ENCODE assay signal across 13 cellular contexts in genomic region chr10:119507115-119507514, GRCh38.
"Had no signal": no experiment of that assay in that cellular context is flagged by ENCODE, and none has a peak within 500 bp of the region (broad histone marks: within the 10 kb centered on the region; RNA-seq: fewer than 3 reads in every experiment).

No MANE protein-coding gene starts in this region.

- ATAC-seq: heart left ventricle; natural killer cell treated with Interleukin-12 subunit alpha and Interleukin-12 subunit beta and Interleukin-15 and Interleukin-18, amount 100 ng/mL, for 72 hours had no signal

- H3K4me1 ChIP-seq: upper lobe of left lung had no signal

- H3K36me3 Mint-ChIP-seq: natural killer cell treated with Interleukin-12 subunit alpha and Interleukin-12 subunit beta and Interleukin-15 and Interleukin-18, amount 100 ng/mL, for 72 hours had no signal

- H3K36me3 ChIP-seq: upper lobe of left lung had no signal

- H3K27me3 ChIP-seq: heart left ventricle, upper lobe of left lung had no signal

- DNase-seq: activated CD4-positive, alpha-beta memory T cell treated with anti-CD3 and anti-CD28 coated beads, Interleukin-2, amount 10 ng/mL, durations not matched to agents 7 days and 5 days; activated CD4-positive, CD25-positive, alpha-beta regulatory T cell treated with anti-CD3 and anti-CD28 coated beads, Interleukin-2, amount 50 U/mL, for 72 hours; dorsolateral prefrontal cortex; endodermal cell; heart left ventricle; immature natural killer cell; mesenchymal stem cell; retina; stimulated activated naive CD4-positive, alpha-beta T cell treated with Interleukin-2 at 50 U/mL for 16 hours; T1000; upper lobe of left lung had no signal

- H3K9me3 ChIP-seq: heart left ventricle, upper lobe of left lung had no signal

- H3K27ac ChIP-seq: dorsolateral prefrontal cortex, upper lobe of left lung had no signal

- H3K27ac Mint-ChIP-seq: activated CD4-positive, alpha-beta memory T cell treated with anti-CD3 and anti-CD28 coated beads, Interleukin-2, amount 10 ng/mL, durations not matched to agents 7 days and 5 days; activated T-helper 2 cell treated with anti-CD3 and anti-CD28 coated beads, Interferon-gamma antibody, Interleukin-2, Interleukin-4, amounts not matched to agents 10 μg/mL and 5 μg/mL and 100 μg/mL, durations not matched to agents 14 hours and 24 hours and 36 hours; endodermal cell; natural killer cell treated with Interleukin-12 subunit alpha and Interleukin-12 subunit beta and Interleukin-15 and Interleukin-18, amount 100 ng/mL, for 72 hours had no signal

- H3K9me3 Mint-ChIP-seq: activated CD4-positive, alpha-beta memory T cell treated with anti-CD3 and anti-CD28 coated beads, Interleukin-2, amount 10 ng/mL, durations not matched to agents 7 days and 5 days; activated T-helper 2 cell treated with anti-CD3 and anti-CD28 coated beads, Interferon-gamma antibody, Interleukin-2, Interleukin-4, amounts not matched to agents 10 μg/mL and 5 μg/mL and 100 μg/mL, durations not matched to agents 14 hours and 24 hours and 36 hours; endodermal cell; immature natural killer cell; natural killer cell treated with Interleukin-12 subunit alpha and Interleukin-12 subunit beta and Interleukin-15 and Interleukin-18, amount 100 ng/mL, for 72 hours had no signal

- H3K4me3 Mint-ChIP-seq: activated CD4-positive, alpha-beta memory T cell treated with anti-CD3 and anti-CD28 coated beads, Interleukin-2, amount 10 ng/mL, durations not matched to agents 7 days and 5 days; endodermal cell; immature natural killer cell; natural killer cell treated with Interleukin-12 subunit alpha and Interleukin-12 subunit beta and Interleukin-15 and Interleukin-18, amount 100 ng/mL, for 72 hours had no signal

- H3K4me3 ChIP-seq: dorsolateral prefrontal cortex, heart left ventricle, upper lobe of left lung had no signal

- H3K27me3 Mint-ChIP-seq: activated CD4-positive, alpha-beta memory T cell treated with anti-CD3 and anti-CD28 coated beads, Interleukin-2, amount 10 ng/mL, durations not matched to agents 7 days and 5 days; natural killer cell treated with Interleukin-12 subunit alpha and Interleukin-12 subunit beta and Interleukin-15 and Interleukin-18, amount 100 ng/mL, for 72 hours had no signal
